19 cellular contexts compared by ENCODE assay signal in genomic region chr20:6613280-6613861, GRCh38.
DNase-seq lines count a peak whose midpoint lies in the region; ATAC-seq, FAIRE-seq and TF ChIP-seq lines count a peak whose summit lies in the region.
"Had no signal": no experiment of that assay in that cellular context is flagged by ENCODE, and none has a peak within 500 bp of the region (broad histone marks: within the 10 kb centered on the region; RNA-seq: fewer than 3 reads in every experiment).

No MANE protein-coding gene starts in this region.

- H3K4me1 Mint-ChIP-seq in Calu3 (ENCODE audit: low read depth, unreplicated experiment), result peaks cover 35% of the 10 kb centered on the region
- H3K4me1 Mint-ChIP-seq: central memory CD8-positive, alpha-beta T cell had no signal

- no peak for TF ChIP-seq EP300 in gastroesophageal sphincter (IDR thresholded peaks at IDR 0.05)

- no peaks in the 10 kb centered on the region for H3K9me3 ChIP-seq in gastroesophageal sphincter
- no peaks in the 10 kb centered on the region for H3K9me3 ChIP-seq in left lung
- H3K9me3 ChIP-seq: right lobe of liver, suprapubic skin had no signal

- intact Hi-C loops in Calu3 (cut with micrococcal nuclease; ENCODE audit: unreplicated experiment) (no loop called here), left lung (cut with DNase I) (no loop called here)

- WGBS in gastroesophageal sphincter (ENCODE audit: low coverage in 1 of 2), 2 donors, result 11 to 54% methylated on average over 3 to 8 of the region's 8 CpGs

- no peaks in the 10 kb centered on the region for H3K36me3 Mint-ChIP-seq in Calu3 (ENCODE audit: insufficient read depth, unreplicated experiment)

- peak overlapping the region; percentile 0 for H3K4me3 Mint-ChIP-seq in Calu3 (ENCODE audit: low read depth, unreplicated experiment)
- H3K4me3 Mint-ChIP-seq: activated naive CD4-positive, alpha-beta T cell treated with anti-CD3 and anti-CD28 coated beads for 36 hours; central memory CD8-positive, alpha-beta T cell; T-helper 1 cell treated with Interleukin-12 subunit alpha and Interleukin-12 subunit beta and Interleukin-4 antibody, amounts not matched to agents 30 μg/mL and 1 μg/mL, for 36 hours had no signal

- DNase-seq in Calu3 (peak; percentile 31), bronchial epithelial cell (ENCODE audit: low read depth) (peak; percentile 82), HUDEP-2 (lab: John Stamatoyannopoulos, UW; ENCODE audit: unreplicated experiment in 76 of 76) (no peak), GM19238 (ENCODE audit: insufficient read length, low spot score) (no peak), left lung (no peak)
- DNase-seq: activated naive CD4-positive, alpha-beta T cell treated with anti-CD3 and anti-CD28 coated beads for 36 hours; H7; NCI-H1092; NK-92 treated with Interleukin-12 subunit alpha and Interleukin-12 subunit beta, amount 100 ng/mL, for 24 hours; right lobe of liver had no signal

- no TSS peak for BruUV-seq in Calu3 (replicated peaks; lab: Mats Ljungman, UMichigan)

- peak overlapping the region; percentile 57 for H3K27ac Mint-ChIP-seq in Calu3 (ENCODE audit: unreplicated experiment)
- H3K27ac Mint-ChIP-seq: activated naive CD4-positive, alpha-beta T cell treated with anti-CD3 and anti-CD28 coated beads for 36 hours; T-helper 1 cell treated with Interleukin-12 subunit alpha and Interleukin-12 subunit beta and Interleukin-4 antibody, amounts not matched to agents 30 μg/mL and 1 μg/mL, for 36 hours had no signal

- H3K27me3 ChIP-seq in bronchial epithelial cell (ENCODE audit: control insufficient read depth, insufficient read depth, low read length) (no peaks in the 10 kb centered on the region), gastroesophageal sphincter (no peaks in the 10 kb centered on the region), left lung (no peaks in the 10 kb centered on the region)
- H3K27me3 ChIP-seq: right lobe of liver, suprapubic skin had no signal

- H3K4me3 ChIP-seq in bronchial epithelial cell (ENCODE audit: low read depth, low read length) (no peak overlapping the region), gastroesophageal sphincter (no peak overlapping the region), left lung (no peak overlapping the region)
- H3K4me3 ChIP-seq: right lobe of liver, suprapubic skin had no signal

- no peak for FAIRE-seq in bronchial epithelial cell (lab: Jason Lieb, UNC)
- FAIRE-seq: D721Med, GM12891 had no signal

- CTCF ChIA-PET in Calu3 (lab: Charles Lee), result interaction anchor here (1.3 to 1.6 kb wide), 3 partner anchors 9 to 206 kb away, joined by 3 to 4 read pairs (median 3); no protein-coding TSS in a partner anchor

- H3K4me1 ChIP-seq in gastroesophageal sphincter (no peaks in the 10 kb centered on the region), left lung (no peaks in the 10 kb centered on the region)
- H3K4me1 ChIP-seq: suprapubic skin had no signal

- no peaks in the 10 kb centered on the region for H3K27me3 Mint-ChIP-seq in Calu3 (ENCODE audit: unreplicated experiment)
- H3K27me3 Mint-ChIP-seq: central memory CD8-positive, alpha-beta T cell had no signal

- H3K9me3 Mint-ChIP-seq in Calu3 (ENCODE audit: low read depth, unreplicated experiment), result peaks cover 2% of the 10 kb centered on the region

- H3K36me3 ChIP-seq in bronchial epithelial cell (ENCODE audit: control insufficient read depth, insufficient read depth, low read length) (no peaks in the 10 kb centered on the region), gastroesophageal sphincter (no peaks in the 10 kb centered on the region), left lung (no peaks in the 10 kb centered on the region)
- H3K36me3 ChIP-seq: right lobe of liver, suprapubic skin had no signal

- TF ChIP-seq CTCF in Calu3 (IDR thresholded peaks at IDR 0.05; ENCODE audit: unreplicated experiment) (no peak), bronchial epithelial cell (IDR thresholded peaks at IDR 0.05; ENCODE audit: insufficient read depth, low read length, severe bottlenecking) (no peak), gastroesophageal sphincter (IDR thresholded peaks at IDR 0.05) (no peak), left lung (IDR thresholded peaks at IDR 0.05) (no peak)

- ATAC-seq in GM19467 (IDR thresholded peaks at IDR 0.05; ENCODE audit: unreplicated experiment) (peak; percentile 71), HG03457 (IDR thresholded peaks at IDR 0.05; ENCODE audit: unreplicated experiment) (peak; percentile 73), gastroesophageal sphincter (no peak), left lung (no peak)

- no peak overlapping the region for H3K27ac ChIP-seq in gastroesophageal sphincter
- no peak overlapping the region for H3K27ac ChIP-seq in left lung
- H3K27ac ChIP-seq: HL-60, suprapubic skin had no signal

- TF ChIP-seq POLR2A in gastroesophageal sphincter (IDR thresholded peaks at IDR 0.05), result no peak

Comparison
In these comparisons a context has a peak if more than half of its experiments do, and no peak if none do; other contexts are left out.
1. DNase-seq: peak in Calu3 (single experiment) and bronchial epithelial cell (single experiment); none in HUDEP-2 (0 of 76), GM19238 (single experiment) and left lung (0 of 2).
2. ATAC-seq: peak in GM19467 (single experiment) and HG03457 (single experiment); none in gastroesophageal sphincter (single experiment) and left lung (single experiment).